18 cellular contexts compared by ENCODE assay signal in genomic region chr6:129494586-129494985, GRCh38.
"Had no signal": no experiment of that assay in that cellular context is flagged by ENCODE, and none has a peak within 500 bp of the region (broad histone marks: within the 10 kb centered on the region; RNA-seq: fewer than 3 reads in every experiment).

No MANE protein-coding gene starts in this region.

- H3K27ac Mint-ChIP-seq: stimulated activated effector memory CD8-positive, alpha-beta T cell treated with anti-CD3 and anti-CD28 coated beads, Interleukin-12 subunit alpha, Interleukin-12 subunit beta, amount 100 ng/mL, for 72 hours had no signal

- H3K4me1 ChIP-seq: right lobe of liver had no signal

- H3K27me3 ChIP-seq: gastrocnemius medialis, right lobe of liver, thyroid gland had no signal

- ATAC-seq: esophagus mucosa; gastrocnemius medialis; naive thymus-derived CD8-positive, alpha-beta T cell; psoas muscle; right lobe of liver; SK-N-SH treated with all-trans-retinoic acid at 6 μM for 48 hours; stimulated activated effector memory CD8-positive, alpha-beta T cell treated with anti-CD3 and anti-CD28 coated beads, Interleukin-12 subunit alpha, Interleukin-12 subunit beta, amount 100 ng/mL, for 72 hours had no signal

- DNase-seq: activated CD4-positive, alpha-beta T cell treated with anti-CD3 and anti-CD28 coated beads, Interleukin-2, amount 10 ng/mL, durations not matched to agents 24 days and 14 days; activated CD4-positive, CD25-positive, alpha-beta regulatory T cell; aorta; gastrocnemius medialis; head of caudate nucleus; mesendoderm; naive thymus-derived CD8-positive, alpha-beta T cell; psoas muscle; right lobe of liver; SIG-M5; stimulated activated CD4-positive, alpha-beta T cell treated with anti-CD3 and anti-CD28 coated beads, Interleukin-4, amount 100 ng/mL, for 24 hours; T-helper 1 cell; T1000; thyroid gland had no signal

- H3K27ac ChIP-seq: gastrocnemius medialis, psoas muscle, right lobe of liver, thyroid gland had no signal

- H3K4me3 Mint-ChIP-seq: activated CD4-positive, alpha-beta T cell treated with anti-CD3 and anti-CD28 coated beads, Interleukin-2, amount 10 ng/mL, durations not matched to agents 24 days and 14 days; naive thymus-derived CD8-positive, alpha-beta T cell; stimulated activated effector memory CD8-positive, alpha-beta T cell treated with anti-CD3 and anti-CD28 coated beads, Interleukin-12 subunit alpha, Interleukin-12 subunit beta, amount 100 ng/mL, for 72 hours had no signal

- H3K9me3 Mint-ChIP-seq: naive thymus-derived CD8-positive, alpha-beta T cell; stimulated activated effector memory CD8-positive, alpha-beta T cell treated with anti-CD3 and anti-CD28 coated beads, Interleukin-12 subunit alpha, Interleukin-12 subunit beta, amount 100 ng/mL, for 72 hours had no signal

- H3K36me3 Mint-ChIP-seq: naive thymus-derived CD8-positive, alpha-beta T cell had no signal

- H3K27me3 Mint-ChIP-seq: activated CD4-positive, alpha-beta T cell treated with anti-CD3 and anti-CD28 coated beads, Interleukin-2, amount 10 ng/mL, durations not matched to agents 24 days and 14 days had no signal

- H3K4me3 ChIP-seq: coronary artery, gastrocnemius medialis, psoas muscle, right lobe of liver, thyroid gland had no signal

- H3K9me3 ChIP-seq: gastrocnemius medialis, psoas muscle, right lobe of liver, thyroid gland had no signal

- H3K36me3 ChIP-seq: right lobe of liver, thyroid gland had no signal
